Comparison of ENCODE assay signal across 2 cellular contexts in the genomic region with DNA sequence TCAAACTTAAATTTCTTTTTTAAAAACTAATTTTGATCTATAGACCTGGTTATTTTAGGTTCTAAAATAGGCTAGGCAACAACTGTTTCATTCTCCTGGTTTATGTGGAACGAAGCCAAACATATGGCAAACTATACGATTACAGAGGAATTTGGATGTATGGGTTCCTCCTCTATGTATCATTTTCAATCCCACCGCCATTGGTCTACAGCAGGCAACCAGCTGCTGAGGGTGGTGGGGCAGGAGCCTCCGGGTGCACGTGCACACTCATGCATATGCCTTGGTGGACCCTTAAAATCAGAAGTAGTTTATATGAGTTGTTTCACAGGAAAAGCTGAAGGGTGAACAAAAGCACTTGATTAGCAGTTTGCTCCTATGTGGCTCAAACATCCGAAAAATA.
A peak's percentile ranks its signal among the peaks of the same experiment; 100 is the strongest.
TF ChIP-seq lines count a peak whose summit lies in the region.

No MANE protein-coding gene starts in this region.

TF ChIP-seq in HEK293, 187 proteins besides CTCF, POLR2A, EP300 and RAD21:
- TF ChIP-seq ZNF600 (tag by site-specific recombination; IDR thresholded peaks at IDR 0.05) = no peak
- TF ChIP-seq ZNF138 (tag by site-specific recombination; IDR thresholded peaks at IDR 0.05; ENCODE audit: borderline replicate concordance) = no peak
- TF ChIP-seq OSR2 (tag by site-specific recombination; IDR thresholded peaks at IDR 0.05) = peak; percentile 34
- TF ChIP-seq, protein P1, sequence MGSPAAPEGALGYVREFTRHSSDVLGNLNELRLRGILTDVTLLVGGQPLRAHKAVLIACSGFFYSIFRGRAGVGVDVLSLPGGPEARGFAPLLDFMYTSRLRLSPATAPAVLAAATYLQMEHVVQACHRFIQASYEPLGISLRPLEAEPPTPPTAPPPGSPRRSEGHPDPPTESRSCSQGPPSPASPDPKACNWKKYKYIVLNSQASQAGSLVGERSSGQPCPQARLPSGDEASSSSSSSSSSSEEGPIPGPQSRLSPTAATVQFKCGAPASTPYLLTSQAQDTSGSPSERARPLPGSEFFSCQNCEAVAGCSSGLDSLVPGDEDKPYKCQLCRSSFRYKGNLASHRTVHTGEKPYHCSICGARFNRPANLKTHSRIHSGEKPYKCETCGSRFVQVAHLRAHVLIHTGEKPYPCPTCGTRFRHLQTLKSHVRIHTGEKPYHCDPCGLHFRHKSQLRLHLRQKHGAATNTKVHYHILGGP (tag by site-specific recombination; IDR thresholded peaks at IDR 0.05) = no peak
- no peak for TF ChIP-seq ZNF548 (tag by site-specific recombination; IDR thresholded peaks at IDR 0.05)
- TF ChIP-seq ZNF266 (tag by site-specific recombination; IDR thresholded peaks at IDR 0.05; ENCODE audit: low read depth) = no peak
- no peak for TF ChIP-seq ZNF768 (tag by site-specific recombination; IDR thresholded peaks at IDR 0.05)
- TF ChIP-seq, protein P2, sequence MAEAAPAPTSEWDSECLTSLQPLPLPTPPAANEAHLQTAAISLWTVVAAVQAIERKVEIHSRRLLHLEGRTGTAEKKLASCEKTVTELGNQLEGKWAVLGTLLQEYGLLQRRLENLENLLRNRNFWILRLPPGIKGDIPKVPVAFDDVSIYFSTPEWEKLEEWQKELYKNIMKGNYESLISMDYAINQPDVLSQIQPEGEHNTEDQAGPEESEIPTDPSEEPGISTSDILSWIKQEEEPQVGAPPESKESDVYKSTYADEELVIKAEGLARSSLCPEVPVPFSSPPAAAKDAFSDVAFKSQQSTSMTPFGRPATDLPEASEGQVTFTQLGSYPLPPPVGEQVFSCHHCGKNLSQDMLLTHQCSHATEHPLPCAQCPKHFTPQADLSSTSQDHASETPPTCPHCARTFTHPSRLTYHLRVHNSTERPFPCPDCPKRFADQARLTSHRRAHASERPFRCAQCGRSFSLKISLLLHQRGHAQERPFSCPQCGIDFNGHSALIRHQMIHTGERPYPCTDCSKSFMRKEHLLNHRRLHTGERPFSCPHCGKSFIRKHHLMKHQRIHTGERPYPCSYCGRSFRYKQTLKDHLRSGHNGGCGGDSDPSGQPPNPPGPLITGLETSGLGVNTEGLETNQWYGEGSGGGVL (tag by site-specific recombination; IDR thresholded peaks at IDR 0.05) = no peak

TF ChIP-seq in HepG2, 621 proteins besides CTCF, POLR2A, EP300 and RAD21:
- TF ChIP-seq ZNF143 (CRISPR knock-in tag; IDR thresholded peaks at IDR 0.05) (no peak), FOSL1 (CRISPR knock-in tag; IDR thresholded peaks at IDR 0.05; ENCODE audit: borderline replicate concordance) (no peak), CBX2 (IDR thresholded peaks at IDR 0.05; ENCODE audit: low read depth, low read length) (no peak), CBX2 (CRISPR knock-in tag; IDR thresholded peaks at IDR 0.05; ENCODE audit: low read depth) (no peak), TBL1XR1 (IDR thresholded peaks at IDR 0.05; ENCODE audit: borderline replicate concordance, low read length, partially characterized antibody) (no peak), ZNF616 (CRISPR knock-in tag; IDR thresholded peaks at IDR 0.05; ENCODE audit: low read depth) (no peak), CBX5 (CRISPR knock-in tag; IDR thresholded peaks at IDR 0.05; ENCODE audit: borderline replicate concordance) (no peak), PTBP1 (IDR thresholded peaks at IDR 0.05; ENCODE audit: low read depth, low read length, poor library complexity, severe bottlenecking) (no peak), GABPB1 (CRISPR knock-in tag; IDR thresholded peaks at IDR 0.05) (no peak), PRMT3 (CRISPR knock-in tag; IDR thresholded peaks at IDR 0.05; ENCODE audit: borderline replicate concordance, low read depth) (no peak), SRSF9 (IDR thresholded peaks at IDR 0.05; ENCODE audit: borderline replicate concordance, insufficient read depth, low read depth, low read length, poor library complexity, severe bottlenecking) (no peak), PHF20 (CRISPR knock-in tag; IDR thresholded peaks at IDR 0.05) (no peak)
- TF ChIP-seq, protein P3, sequence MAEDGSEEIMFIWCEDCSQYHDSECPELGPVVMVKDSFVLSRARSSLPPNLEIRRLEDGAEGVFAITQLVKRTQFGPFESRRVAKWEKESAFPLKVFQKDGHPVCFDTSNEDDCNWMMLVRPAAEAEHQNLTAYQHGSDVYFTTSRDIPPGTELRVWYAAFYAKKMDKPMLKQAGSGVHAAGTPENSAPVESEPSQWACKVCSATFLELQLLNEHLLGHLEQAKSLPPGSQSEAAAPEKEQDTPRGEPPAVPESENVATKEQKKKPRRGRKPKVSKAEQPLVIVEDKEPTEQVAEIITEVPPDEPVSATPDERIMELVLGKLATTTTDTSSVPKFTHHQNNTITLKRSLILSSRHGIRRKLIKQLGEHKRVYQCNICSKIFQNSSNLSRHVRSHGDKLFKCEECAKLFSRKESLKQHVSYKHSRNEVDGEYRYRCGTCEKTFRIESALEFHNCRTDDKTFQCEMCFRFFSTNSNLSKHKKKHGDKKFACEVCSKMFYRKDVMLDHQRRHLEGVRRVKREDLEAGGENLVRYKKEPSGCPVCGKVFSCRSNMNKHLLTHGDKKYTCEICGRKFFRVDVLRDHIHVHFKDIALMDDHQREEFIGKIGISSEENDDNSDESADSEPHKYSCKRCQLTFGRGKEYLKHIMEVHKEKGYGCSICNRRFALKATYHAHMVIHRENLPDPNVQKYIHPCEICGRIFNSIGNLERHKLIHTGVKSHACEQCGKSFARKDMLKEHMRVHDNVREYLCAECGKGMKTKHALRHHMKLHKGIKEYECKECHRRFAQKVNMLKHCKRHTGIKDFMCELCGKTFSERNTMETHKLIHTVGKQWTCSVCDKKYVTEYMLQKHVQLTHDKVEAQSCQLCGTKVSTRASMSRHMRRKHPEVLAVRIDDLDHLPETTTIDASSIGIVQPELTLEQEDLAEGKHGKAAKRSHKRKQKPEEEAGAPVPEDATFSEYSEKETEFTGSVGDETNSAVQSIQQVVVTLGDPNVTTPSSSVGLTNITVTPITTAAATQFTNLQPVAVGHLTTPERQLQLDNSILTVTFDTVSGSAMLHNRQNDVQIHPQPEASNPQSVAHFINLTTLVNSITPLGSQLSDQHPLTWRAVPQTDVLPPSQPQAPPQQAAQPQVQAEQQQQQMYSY (CRISPR knock-in tag; IDR thresholded peaks at IDR 0.05) = no peak
- TF ChIP-seq, protein P4, sequence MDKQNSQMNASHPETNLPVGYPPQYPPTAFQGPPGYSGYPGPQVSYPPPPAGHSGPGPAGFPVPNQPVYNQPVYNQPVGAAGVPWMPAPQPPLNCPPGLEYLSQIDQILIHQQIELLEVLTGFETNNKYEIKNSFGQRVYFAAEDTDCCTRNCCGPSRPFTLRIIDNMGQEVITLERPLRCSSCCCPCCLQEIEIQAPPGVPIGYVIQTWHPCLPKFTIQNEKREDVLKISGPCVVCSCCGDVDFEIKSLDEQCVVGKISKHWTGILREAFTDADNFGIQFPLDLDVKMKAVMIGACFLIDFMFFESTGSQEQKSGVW (CRISPR knock-in tag; IDR thresholded peaks at IDR 0.05; ENCODE audit: borderline replicate concordance) = no peak
- TF ChIP-seq, protein P5, sequence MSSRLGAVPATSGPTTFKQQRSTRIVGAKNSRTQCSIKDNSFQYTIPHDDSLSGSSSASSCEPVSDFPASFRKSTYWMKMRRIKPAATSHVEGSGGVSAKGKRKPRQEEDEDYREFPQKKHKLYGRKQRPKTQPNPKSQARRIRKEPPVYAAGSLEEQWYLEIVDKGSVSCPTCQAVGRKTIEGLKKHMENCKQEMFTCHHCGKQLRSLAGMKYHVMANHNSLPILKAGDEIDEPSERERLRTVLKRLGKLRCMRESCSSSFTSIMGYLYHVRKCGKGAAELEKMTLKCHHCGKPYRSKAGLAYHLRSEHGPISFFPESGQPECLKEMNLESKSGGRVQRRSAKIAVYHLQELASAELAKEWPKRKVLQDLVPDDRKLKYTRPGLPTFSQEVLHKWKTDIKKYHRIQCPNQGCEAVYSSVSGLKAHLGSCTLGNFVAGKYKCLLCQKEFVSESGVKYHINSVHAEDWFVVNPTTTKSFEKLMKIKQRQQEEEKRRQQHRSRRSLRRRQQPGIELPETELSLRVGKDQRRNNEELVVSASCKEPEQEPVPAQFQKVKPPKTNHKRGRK (CRISPR knock-in tag; IDR thresholded peaks at IDR 0.05) = no peak
- TF ChIP-seq, protein P6, sequence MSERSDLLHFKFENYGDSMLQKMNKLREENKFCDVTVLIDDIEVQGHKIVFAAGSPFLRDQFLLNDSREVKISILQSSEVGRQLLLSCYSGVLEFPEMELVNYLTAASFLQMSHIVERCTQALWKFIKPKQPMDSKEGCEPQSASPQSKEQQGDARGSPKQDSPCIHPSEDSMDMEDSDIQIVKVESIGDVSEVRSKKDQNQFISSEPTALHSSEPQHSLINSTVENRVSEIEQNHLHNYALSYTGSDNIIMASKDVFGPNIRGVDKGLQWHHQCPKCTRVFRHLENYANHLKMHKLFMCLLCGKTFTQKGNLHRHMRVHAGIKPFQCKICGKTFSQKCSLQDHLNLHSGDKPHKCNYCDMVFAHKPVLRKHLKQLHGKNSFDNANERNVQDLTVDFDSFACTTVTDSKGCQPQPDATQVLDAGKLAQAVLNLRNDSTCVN (CRISPR knock-in tag; IDR thresholded peaks at IDR 0.05; ENCODE audit: borderline replicate concordance) = no peak
- TF ChIP-seq, protein P7, sequence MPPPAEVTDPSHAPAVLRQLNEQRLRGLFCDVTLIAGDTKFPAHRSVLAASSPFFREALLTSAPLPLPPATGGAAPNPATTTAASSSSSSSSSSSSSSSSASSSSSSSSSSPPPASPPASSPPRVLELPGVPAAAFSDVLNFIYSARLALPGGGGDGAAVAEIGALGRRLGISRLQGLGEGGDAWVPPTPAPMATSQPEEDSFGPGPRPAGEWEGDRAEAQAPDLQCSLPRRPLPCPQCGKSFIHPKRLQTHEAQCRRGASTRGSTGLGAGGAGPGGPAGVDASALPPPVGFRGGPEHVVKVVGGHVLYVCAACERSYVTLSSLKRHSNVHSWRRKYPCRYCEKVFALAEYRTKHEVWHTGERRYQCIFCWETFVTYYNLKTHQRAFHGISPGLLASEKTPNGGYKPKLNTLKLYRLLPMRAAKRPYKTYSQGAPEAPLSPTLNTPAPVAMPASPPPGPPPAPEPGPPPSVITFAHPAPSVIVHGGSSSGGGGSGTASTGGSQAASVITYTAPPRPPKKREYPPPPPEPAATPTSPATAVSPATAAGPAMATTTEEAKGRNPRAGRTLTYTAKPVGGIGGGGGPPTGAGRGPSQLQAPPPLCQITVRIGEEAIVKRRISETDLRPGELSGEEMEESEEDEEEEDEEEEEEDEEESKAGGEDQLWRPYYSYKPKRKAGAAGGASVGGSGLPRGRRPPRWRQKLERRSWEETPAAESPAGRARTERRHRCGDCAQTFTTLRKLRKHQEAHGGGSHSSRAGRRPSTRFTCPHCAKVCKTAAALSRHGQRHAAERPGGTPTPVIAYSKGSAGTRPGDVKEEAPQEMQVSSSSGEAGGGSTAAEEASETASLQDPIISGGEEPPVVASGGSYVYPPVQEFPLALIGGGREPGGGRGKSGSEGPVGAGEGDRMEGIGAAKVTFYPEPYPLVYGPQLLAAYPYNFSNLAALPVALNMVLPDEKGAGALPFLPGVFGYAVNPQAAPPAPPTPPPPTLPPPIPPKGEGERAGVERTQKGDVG (CRISPR knock-in tag; IDR thresholded peaks at IDR 0.05; ENCODE audit: borderline replicate concordance) = no peak
- TF ChIP-seq, protein P8, sequence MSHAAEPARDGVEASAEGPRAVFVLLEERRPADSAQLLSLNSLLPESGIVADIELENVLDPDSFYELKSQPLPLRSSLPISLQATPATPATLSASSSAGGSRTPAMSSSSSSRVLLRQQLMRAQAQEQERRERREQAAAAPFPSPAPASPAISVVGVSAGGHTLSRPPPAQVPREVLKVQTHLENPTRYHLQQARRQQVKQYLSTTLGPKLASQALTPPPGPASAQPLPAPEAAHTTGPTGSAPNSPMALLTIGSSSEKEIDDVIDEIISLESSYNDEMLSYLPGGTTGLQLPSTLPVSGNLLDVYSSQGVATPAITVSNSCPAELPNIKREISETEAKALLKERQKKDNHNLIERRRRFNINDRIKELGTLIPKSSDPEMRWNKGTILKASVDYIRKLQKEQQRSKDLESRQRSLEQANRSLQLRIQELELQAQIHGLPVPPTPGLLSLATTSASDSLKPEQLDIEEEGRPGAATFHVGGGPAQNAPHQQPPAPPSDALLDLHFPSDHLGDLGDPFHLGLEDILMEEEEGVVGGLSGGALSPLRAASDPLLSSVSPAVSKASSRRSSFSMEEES (CRISPR knock-in tag; IDR thresholded peaks at IDR 0.05) = no peak
- TF ChIP-seq, protein P9, sequence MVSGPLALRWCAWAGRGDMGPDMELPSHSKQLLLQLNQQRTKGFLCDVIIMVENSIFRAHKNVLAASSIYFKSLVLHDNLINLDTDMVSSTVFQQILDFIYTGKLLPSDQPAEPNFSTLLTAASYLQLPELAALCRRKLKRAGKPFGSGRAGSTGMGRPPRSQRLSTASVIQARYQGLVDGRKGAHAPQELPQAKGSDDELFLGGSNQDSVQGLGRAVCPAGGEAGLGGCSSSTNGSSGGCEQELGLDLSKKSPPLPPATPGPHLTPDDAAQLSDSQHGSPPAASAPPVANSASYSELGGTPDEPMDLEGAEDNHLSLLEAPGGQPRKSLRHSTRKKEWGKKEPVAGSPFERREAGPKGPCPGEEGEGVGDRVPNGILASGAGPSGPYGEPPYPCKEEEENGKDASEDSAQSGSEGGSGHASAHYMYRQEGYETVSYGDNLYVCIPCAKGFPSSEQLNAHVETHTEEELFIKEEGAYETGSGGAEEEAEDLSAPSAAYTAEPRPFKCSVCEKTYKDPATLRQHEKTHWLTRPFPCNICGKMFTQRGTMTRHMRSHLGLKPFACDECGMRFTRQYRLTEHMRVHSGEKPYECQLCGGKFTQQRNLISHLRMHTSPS (CRISPR knock-in tag; IDR thresholded peaks at IDR 0.05; ENCODE audit: low read depth) = no peak
